In genomic region chr3:8963137-8963853, GRCh38 we compare ENCODE assay signal across 1 cellular context.
TF ChIP-seq lines count a peak whose summit lies in the region.

Gene RAD18 (minus strand): TSS chr3:8963472. CDS start chr3:8963385, 87 bp downstream.

TF ChIP-seq in HepG2, 621 proteins besides CTCF, POLR2A, EP300 and RAD21 (continued from another document and continues in another):
- TF ChIP-seq HOMEZ (CRISPR knock-in tag; IDR thresholded peaks at IDR 0.05; ENCODE audit: low read depth), result no peak
- no peak for TF ChIP-seq NFATC3 (CRISPR knock-in tag; IDR thresholded peaks at IDR 0.05)
- TF ChIP-seq, protein P1, sequence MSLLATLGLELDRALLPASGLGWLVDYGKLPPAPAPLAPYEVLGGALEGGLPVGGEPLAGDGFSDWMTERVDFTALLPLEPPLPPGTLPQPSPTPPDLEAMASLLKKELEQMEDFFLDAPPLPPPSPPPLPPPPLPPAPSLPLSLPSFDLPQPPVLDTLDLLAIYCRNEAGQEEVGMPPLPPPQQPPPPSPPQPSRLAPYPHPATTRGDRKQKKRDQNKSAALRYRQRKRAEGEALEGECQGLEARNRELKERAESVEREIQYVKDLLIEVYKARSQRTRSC (CRISPR knock-in tag; IDR thresholded peaks at IDR 0.05; ENCODE audit: low read depth), result no peak
- TF ChIP-seq, protein P2, sequence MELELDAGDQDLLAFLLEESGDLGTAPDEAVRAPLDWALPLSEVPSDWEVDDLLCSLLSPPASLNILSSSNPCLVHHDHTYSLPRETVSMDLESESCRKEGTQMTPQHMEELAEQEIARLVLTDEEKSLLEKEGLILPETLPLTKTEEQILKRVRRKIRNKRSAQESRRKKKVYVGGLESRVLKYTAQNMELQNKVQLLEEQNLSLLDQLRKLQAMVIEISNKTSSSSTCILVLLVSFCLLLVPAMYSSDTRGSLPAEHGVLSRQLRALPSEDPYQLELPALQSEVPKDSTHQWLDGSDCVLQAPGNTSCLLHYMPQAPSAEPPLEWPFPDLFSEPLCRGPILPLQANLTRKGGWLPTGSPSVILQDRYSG (CRISPR knock-in tag; IDR thresholded peaks at IDR 0.05), result no peak
- no peak for TF ChIP-seq ZNF782 (CRISPR knock-in tag; IDR thresholded peaks at IDR 0.05; ENCODE audit: borderline replicate concordance)
- no peak for TF ChIP-seq ZNF567 (CRISPR knock-in tag; IDR thresholded peaks at IDR 0.05; ENCODE audit: borderline replicate concordance)
- TF ChIP-seq ZNF879 (CRISPR knock-in tag; IDR thresholded peaks at IDR 0.05), result no peak
- TF ChIP-seq ETV6 (CRISPR knock-in tag; conservative IDR thresholded peaks at IDR 0.05), result no peak
- TF ChIP-seq, protein P3, sequence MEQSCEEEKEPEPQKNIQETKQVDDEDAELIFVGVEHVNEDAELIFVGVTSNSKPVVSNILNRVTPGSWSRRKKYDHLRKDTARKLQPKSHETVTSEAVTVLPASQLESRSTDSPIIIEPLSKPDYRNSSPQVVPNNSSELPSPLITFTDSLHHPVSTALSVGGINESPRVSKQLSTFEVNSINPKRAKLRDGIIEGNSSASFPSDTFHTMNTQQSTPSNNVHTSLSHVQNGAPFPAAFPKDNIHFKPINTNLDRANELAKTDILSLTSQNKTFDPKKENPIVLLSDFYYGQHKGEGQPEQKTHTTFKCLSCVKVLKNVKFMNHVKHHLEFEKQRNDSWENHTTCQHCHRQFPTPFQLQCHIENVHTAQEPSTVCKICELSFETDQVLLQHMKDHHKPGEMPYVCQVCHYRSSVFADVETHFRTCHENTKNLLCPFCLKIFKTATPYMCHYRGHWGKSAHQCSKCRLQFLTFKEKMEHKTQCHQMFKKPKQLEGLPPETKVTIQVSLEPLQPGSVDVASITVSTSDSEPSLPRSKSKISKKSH (CRISPR knock-in tag; IDR thresholded peaks at IDR 0.05; ENCODE audit: borderline replicate concordance), result peak; percentile 94; the same call in 1 of the 2 replicates
- TF ChIP-seq ZNF251 (CRISPR knock-in tag; IDR thresholded peaks at IDR 0.05), result no peak
- TF ChIP-seq, protein P4, sequence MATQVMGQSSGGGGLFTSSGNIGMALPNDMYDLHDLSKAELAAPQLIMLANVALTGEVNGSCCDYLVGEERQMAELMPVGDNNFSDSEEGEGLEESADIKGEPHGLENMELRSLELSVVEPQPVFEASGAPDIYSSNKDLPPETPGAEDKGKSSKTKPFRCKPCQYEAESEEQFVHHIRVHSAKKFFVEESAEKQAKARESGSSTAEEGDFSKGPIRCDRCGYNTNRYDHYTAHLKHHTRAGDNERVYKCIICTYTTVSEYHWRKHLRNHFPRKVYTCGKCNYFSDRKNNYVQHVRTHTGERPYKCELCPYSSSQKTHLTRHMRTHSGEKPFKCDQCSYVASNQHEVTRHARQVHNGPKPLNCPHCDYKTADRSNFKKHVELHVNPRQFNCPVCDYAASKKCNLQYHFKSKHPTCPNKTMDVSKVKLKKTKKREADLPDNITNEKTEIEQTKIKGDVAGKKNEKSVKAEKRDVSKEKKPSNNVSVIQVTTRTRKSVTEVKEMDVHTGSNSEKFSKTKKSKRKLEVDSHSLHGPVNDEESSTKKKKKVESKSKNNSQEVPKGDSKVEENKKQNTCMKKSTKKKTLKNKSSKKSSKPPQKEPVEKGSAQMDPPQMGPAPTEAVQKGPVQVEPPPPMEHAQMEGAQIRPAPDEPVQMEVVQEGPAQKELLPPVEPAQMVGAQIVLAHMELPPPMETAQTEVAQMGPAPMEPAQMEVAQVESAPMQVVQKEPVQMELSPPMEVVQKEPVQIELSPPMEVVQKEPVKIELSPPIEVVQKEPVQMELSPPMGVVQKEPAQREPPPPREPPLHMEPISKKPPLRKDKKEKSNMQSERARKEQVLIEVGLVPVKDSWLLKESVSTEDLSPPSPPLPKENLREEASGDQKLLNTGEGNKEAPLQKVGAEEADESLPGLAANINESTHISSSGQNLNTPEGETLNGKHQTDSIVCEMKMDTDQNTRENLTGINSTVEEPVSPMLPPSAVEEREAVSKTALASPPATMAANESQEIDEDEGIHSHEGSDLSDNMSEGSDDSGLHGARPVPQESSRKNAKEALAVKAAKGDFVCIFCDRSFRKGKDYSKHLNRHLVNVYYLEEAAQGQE (IDR thresholded peaks at IDR 0.05; ENCODE audit: borderline replicate concordance in 1 of 2, low read depth in 1 of 2, low read length in 2 of 2), result peak in 1 of 2 experiments; percentile 61; a peak in 1 of 4 replicates
- no peak for TF ChIP-seq HNF4G (IDR thresholded peaks at IDR 0.05; ENCODE audit: borderline replicate concordance, low read depth, low read length)
- TF ChIP-seq HNF4G (CRISPR knock-in tag; IDR thresholded peaks at IDR 0.05; ENCODE audit: borderline replicate concordance, low read depth), result no peak
- TF ChIP-seq MIER2 (CRISPR knock-in tag; IDR thresholded peaks at IDR 0.05), result no peak; the same call in 1 of the 2 replicates
- no peak for TF ChIP-seq ZSCAN12 (CRISPR knock-in tag; IDR thresholded peaks at IDR 0.05)
- no peak for TF ChIP-seq ZNF563 (CRISPR knock-in tag; IDR thresholded peaks at IDR 0.05)
- no peak for TF ChIP-seq ZNF569 (CRISPR knock-in tag; IDR thresholded peaks at IDR 0.05; ENCODE audit: borderline replicate concordance)
- no peak for TF ChIP-seq NCOA1 (CRISPR knock-in tag; IDR thresholded peaks at IDR 0.05)
- TF ChIP-seq ARID2 (CRISPR knock-in tag; IDR thresholded peaks at IDR 0.05; ENCODE audit: borderline replicate concordance), result peak; percentile 65; the same call in 1 of the 2 replicates
- no peak for TF ChIP-seq ZNF367 (CRISPR knock-in tag; IDR thresholded peaks at IDR 0.05; ENCODE audit: borderline replicate concordance)
- TF ChIP-seq ADNP (CRISPR knock-in tag; IDR thresholded peaks at IDR 0.05), result no peak
- TF ChIP-seq JDP2 (CRISPR knock-in tag; IDR thresholded peaks at IDR 0.05; ENCODE audit: borderline replicate concordance), result no peak
- no peak for TF ChIP-seq ZNF460 (CRISPR knock-in tag; IDR thresholded peaks at IDR 0.05; ENCODE audit: borderline replicate concordance)
- TF ChIP-seq IKZF5 (CRISPR knock-in tag; IDR thresholded peaks at IDR 0.05), result no peak; the same call in 1 of the 2 replicates
- TF ChIP-seq MED8 (CRISPR knock-in tag; IDR thresholded peaks at IDR 0.05; ENCODE audit: insufficient replicate concordance), result peak; percentile 12
- no peak for TF ChIP-seq ZNF101 (CRISPR knock-in tag; IDR thresholded peaks at IDR 0.05; ENCODE audit: borderline replicate concordance, low read depth)
- TF ChIP-seq ISX (CRISPR knock-in tag; conservative IDR thresholded peaks at IDR 0.05), result no peak
- TF ChIP-seq, protein P5, sequence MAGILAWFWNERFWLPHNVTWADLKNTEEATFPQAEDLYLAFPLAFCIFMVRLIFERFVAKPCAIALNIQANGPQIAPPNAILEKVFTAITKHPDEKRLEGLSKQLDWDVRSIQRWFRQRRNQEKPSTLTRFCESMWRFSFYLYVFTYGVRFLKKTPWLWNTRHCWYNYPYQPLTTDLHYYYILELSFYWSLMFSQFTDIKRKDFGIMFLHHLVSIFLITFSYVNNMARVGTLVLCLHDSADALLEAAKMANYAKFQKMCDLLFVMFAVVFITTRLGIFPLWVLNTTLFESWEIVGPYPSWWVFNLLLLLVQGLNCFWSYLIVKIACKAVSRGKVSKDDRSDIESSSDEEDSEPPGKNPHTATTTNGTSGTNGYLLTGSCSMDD (CRISPR knock-in tag; IDR thresholded peaks at IDR 0.05), result no peak
- TF ChIP-seq ZBTB8A (CRISPR knock-in tag; IDR thresholded peaks at IDR 0.05; ENCODE audit: borderline replicate concordance, low read depth), result no peak
- no peak for TF ChIP-seq SRSF9 (IDR thresholded peaks at IDR 0.05; ENCODE audit: borderline replicate concordance, insufficient read depth, low read depth, low read length, poor library complexity, severe bottlenecking)
- no peak for TF ChIP-seq EHMT2 (IDR thresholded peaks at IDR 0.05; ENCODE audit: borderline replicate concordance, low read depth, low read length)
- TF ChIP-seq PLSCR1 (CRISPR knock-in tag; IDR thresholded peaks at IDR 0.05; ENCODE audit: borderline replicate concordance), result no peak
- TF ChIP-seq ARHGAP35 (CRISPR knock-in tag; IDR thresholded peaks at IDR 0.05; ENCODE audit: borderline replicate concordance), result no peak
- TF ChIP-seq ZMYM3 (CRISPR knock-in tag; IDR thresholded peaks at IDR 0.05), result 0 out of 2 replicates have a peak, but pooled peaks have one; percentile 15
- peak; percentile 54; the same call in 1 of the 2 replicates for TF ChIP-seq ZNF44 (CRISPR knock-in tag; IDR thresholded peaks at IDR 0.05)
- TF ChIP-seq JUND (CRISPR knock-in tag; IDR thresholded peaks at IDR 0.05), result no peak
- peak; percentile 99 for TF ChIP-seq SAP130 (CRISPR knock-in tag; IDR thresholded peaks at IDR 0.05; ENCODE audit: low read depth)
- TF ChIP-seq ZNF513 (CRISPR knock-in tag; conservative IDR thresholded peaks at IDR 0.05), result no peak
- TF ChIP-seq PLRG1 (conservative IDR thresholded peaks at IDR 0.05), result no peak
- no peak for TF ChIP-seq ZNF781 (CRISPR knock-in tag; IDR thresholded peaks at IDR 0.05; ENCODE audit: borderline replicate concordance, not compliant biosample characterization)
- no peak for TF ChIP-seq ZNF331 (CRISPR knock-in tag; IDR thresholded peaks at IDR 0.05)
- TF ChIP-seq SRF (IDR thresholded peaks at IDR 0.05; ENCODE audit: low read depth, low read length), result peak; percentile 69
- no peak for TF ChIP-seq ZNF589 (CRISPR knock-in tag; conservative IDR thresholded peaks at IDR 0.05)
- TF ChIP-seq, protein P6, sequence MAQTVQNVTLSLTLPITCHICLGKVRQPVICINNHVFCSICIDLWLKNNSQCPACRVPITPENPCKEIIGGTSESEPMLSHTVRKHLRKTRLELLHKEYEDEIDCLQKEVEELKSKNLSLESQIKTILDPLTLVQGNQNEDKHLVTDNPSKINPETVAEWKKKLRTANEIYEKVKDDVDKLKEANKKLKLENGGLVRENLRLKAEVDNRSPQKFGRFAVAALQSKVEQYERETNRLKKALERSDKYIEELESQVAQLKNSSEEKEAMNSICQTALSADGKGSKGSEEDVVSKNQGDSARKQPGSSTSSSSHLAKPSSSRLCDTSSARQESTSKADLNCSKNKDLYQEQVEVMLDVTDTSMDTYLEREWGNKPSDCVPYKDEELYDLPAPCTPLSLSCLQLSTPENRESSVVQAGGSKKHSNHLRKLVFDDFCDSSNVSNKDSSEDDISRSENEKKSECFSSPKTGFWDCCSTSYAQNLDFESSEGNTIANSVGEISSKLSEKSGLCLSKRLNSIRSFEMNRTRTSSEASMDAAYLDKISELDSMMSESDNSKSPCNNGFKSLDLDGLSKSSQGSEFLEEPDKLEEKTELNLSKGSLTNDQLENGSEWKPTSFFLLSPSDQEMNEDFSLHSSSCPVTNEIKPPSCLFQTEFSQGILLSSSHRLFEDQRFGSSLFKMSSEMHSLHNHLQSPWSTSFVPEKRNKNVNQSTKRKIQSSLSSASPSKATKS (CRISPR knock-in tag; IDR thresholded peaks at IDR 0.05), result no peak
- peak; percentile 40; the same call in 1 of the 2 replicates for TF ChIP-seq SAFB2 (CRISPR knock-in tag; IDR thresholded peaks at IDR 0.05; ENCODE audit: borderline replicate concordance, low read depth)
- TF ChIP-seq GMEB1 (CRISPR knock-in tag; IDR thresholded peaks at IDR 0.05; ENCODE audit: borderline replicate concordance), result peak; percentile 81
- TF ChIP-seq ZNF839 (CRISPR knock-in tag; IDR thresholded peaks at IDR 0.05; ENCODE audit: borderline replicate concordance), result no peak
- TF ChIP-seq U2AF2 (IDR thresholded peaks at IDR 0.05; ENCODE audit: low read depth, low read length), result no peak
